19 cellular contexts compared by ENCODE assay signal in genomic region chr9:133978226-133979123, GRCh38. TPM values are rescaled to one million over a fixed set of nuclear protein-coding genes. Genes with fewer than 3 reads are reported as not detected.
DNase-seq lines count a peak whose midpoint lies in the region; ATAC-seq and TF ChIP-seq lines count a peak whose summit lies in the region.
"Had no signal": no experiment of that assay in that cellular context is flagged by ENCODE, and none has a peak within 500 bp of the region (broad histone marks: within the 10 kb centered on the region; RNA-seq: fewer than 3 reads in every experiment).

No MANE protein-coding gene starts in this region.

- H3K4me3 ChIP-seq in heart left ventricle, result peak overlapping the region in 9 of 12 donors; percentile 14 to 47 (median 33)
- peak overlapping the region; percentile 31 to 46 (median 38) for H3K4me3 ChIP-seq in esophagus muscularis mucosa
- no peak overlapping the region for H3K4me3 ChIP-seq in urinary bladder (ENCODE audit: low read depth, low read length)
- no peak overlapping the region for H3K4me3 ChIP-seq in BE2C (ENCODE audit: low read depth, low read length)
- H3K4me3 ChIP-seq: A549, K562, ovary had no signal

- TF ChIP-seq POLR2A in heart left ventricle (IDR thresholded peaks at IDR 0.05), result no peak
- TF ChIP-seq POLR2A in esophagus muscularis mucosa (IDR thresholded peaks at IDR 0.05; ENCODE audit: low read depth), result no peak

- DNase-seq in heart left ventricle, result no peak
- DNase-seq in Right ventricle myocardium superior, result no peak
- DNase-seq in esophagus muscularis mucosa (ENCODE audit: extremely low spot score), result no peak
- DNase-seq in nephron progenitor cell, result no peak
- DNase-seq in CD1c-positive myeloid dendritic cell (ENCODE audit: extremely low spot score), result no peak
- DNase-seq in NCI-H1930 (lab: John Stamatoyannopoulos, UW), result no peak
- no peak for DNase-seq in BE2C
- DNase-seq: activated CD8-positive, alpha-beta memory T cell treated with anti-CD3 and anti-CD28 coated beads for 24 hours; activated gamma-delta T cell; effector CD4-positive, alpha-beta T cell; HCEC 1CT; NCI-H1105 treated with DMSO at 0.1 percent for 48 hours; NCI-H345 had no signal

- no peak overlapping the region for H3K4me3 Mint-ChIP-seq in nephron progenitor cell
- H3K4me3 Mint-ChIP-seq: CD8-positive, alpha-beta memory T cell; mesothelial cell of epicardium had no signal

- peak overlapping the region; percentile 71 for H3K27ac Mint-ChIP-seq in nephron progenitor cell

- H3K4me1 Mint-ChIP-seq in nephron progenitor cell, result peaks cover 81% of the 10 kb centered on the region
- H3K4me1 Mint-ChIP-seq: CD8-positive, alpha-beta memory T cell had no signal

- ATAC-seq in heart left ventricle, result no peak
- ATAC-seq in Right ventricle myocardium superior (ENCODE audit: poor library complexity), result no peak
- ATAC-seq: A549, K562 had no signal

- no peaks in the 10 kb centered on the region for H3K36me3 Mint-ChIP-seq in nephron progenitor cell (ENCODE audit: low read depth)
- H3K36me3 Mint-ChIP-seq: CD8-positive, alpha-beta memory T cell; mesothelial cell of epicardium had no signal

- H3K27me3 ChIP-seq in heart left ventricle (no peaks in the 10 kb centered on the region), esophagus muscularis mucosa (no peaks in the 10 kb centered on the region), BE2C (no peaks in the 10 kb centered on the region)
- H3K27me3 ChIP-seq: ovary had no signal

- intact Hi-C loops in heart left ventricle (cut with DNase I), result no loop called here
- intact Hi-C loops in Right ventricle myocardium superior (cut with DNase I), result no loop called here
- intact Hi-C loops in esophagus muscularis mucosa (cut with DNase I), result no loop called here

- H3K4me1 ChIP-seq in heart left ventricle (peaks cover 5 to 27% (median 19%) of the 10 kb centered on the region in 12 donors), esophagus muscularis mucosa (peaks cover 26 to 45% (median 34%) of the 10 kb centered on the region in 4 donors), urinary bladder (ENCODE audit: insufficient read depth) (peaks cover 3% of the 10 kb centered on the region), BE2C (peaks cover 51% of the 10 kb centered on the region)

- TF ChIP-seq CTCF in heart left ventricle (IDR thresholded peaks at IDR 0.05), result no peak
- TF ChIP-seq CTCF in esophagus muscularis mucosa (IDR thresholded peaks at IDR 0.05), result no peak
- TF ChIP-seq CTCF in nephron progenitor cell (IDR thresholded peaks at IDR 0.05), result no peak
- TF ChIP-seq CTCF in BE2C (IDR thresholded peaks at IDR 0.05; ENCODE audit: low read depth, low read length), result no peak

- no peaks in the 10 kb centered on the region for H3K36me3 ChIP-seq in heart left ventricle
- H3K36me3 ChIP-seq in esophagus muscularis mucosa, result no peaks in the 10 kb centered on the region
- H3K36me3 ChIP-seq in urinary bladder (ENCODE audit: insufficient read depth), result no peaks in the 10 kb centered on the region
- H3K36me3 ChIP-seq in BE2C, result peaks cover 29% of the 10 kb centered on the region
- H3K36me3 ChIP-seq: ovary had no signal

- WGBS in heart left ventricle, 4 donors, result 79 to 96% (median 86%) methylated on average over 15 to 22 of the region's 22 CpGs
- WGBS in esophagus muscularis mucosa, result 79% methylated on average over 22 of the region's 22 CpGs
- 68% methylated on average over 22 of the region's 22 CpGs for WGBS in urinary bladder

- TF ChIP-seq EP300 in esophagus muscularis mucosa (IDR thresholded peaks at IDR 0.05), result no peak

- H3K9me3 Mint-ChIP-seq in nephron progenitor cell, result no peaks in the 10 kb centered on the region
- H3K9me3 Mint-ChIP-seq: CD8-positive, alpha-beta memory T cell; mesothelial cell of epicardium had no signal

- H3K27ac ChIP-seq in heart left ventricle (peak overlapping the region in 6 of 12 donors; percentile 34 to 70 (median 54)), esophagus muscularis mucosa (replicated peaks in 1 of 4) (peak overlapping the region in 1 of 4 donors; percentile 57), urinary bladder (ENCODE audit: low read depth) (peak overlapping the region; percentile 25)
- H3K27ac ChIP-seq: A549, ovary had no signal

- no peaks in the 10 kb centered on the region for H3K9me3 ChIP-seq in heart left ventricle
- H3K9me3 ChIP-seq in esophagus muscularis mucosa, result no peaks in the 10 kb centered on the region
- no peaks in the 10 kb centered on the region for H3K9me3 ChIP-seq in BE2C
- H3K9me3 ChIP-seq: A549, ovary had no signal

- no peaks in the 10 kb centered on the region for H3K27me3 Mint-ChIP-seq in nephron progenitor cell (ENCODE audit: low read depth, poor library complexity)

RNA-seq across cellular contexts. Expression of gene VAV2, which starts 13.6 kb away (rescaled TPM):
- total RNA-seq in heart left ventricle (1 to 10 TPM; 3.4 to 9.9 (median 5.3) TPM), Right ventricle myocardium superior (4.9 TPM), esophagus muscularis mucosa (10 to 100 TPM in 2 of 4 donors, 1 to 10 TPM in 2; 9.1 to 13.5 (median 10.1) TPM), urinary bladder (9.8 TPM)
- polyA plus RNA-seq in heart left ventricle (1 to 10 TPM; 3.3 to 6.5 TPM), urinary bladder (13.7 TPM)
- polyA plus RNA-seq in BE2C (2012; ENCODE audit: insufficient read depth, insufficient read length, low read depth), result 28.4 TPM

RNA-seq across cellular contexts. Expression of gene BRD3OS, which starts 46.8 kb away (rescaled TPM):
- total RNA-seq in heart left ventricle (10 to 100 TPM in 4 of 9 donors, 1 to 10 TPM in 5; 5.3 to 13.8 (median 9.3) TPM), Right ventricle myocardium superior (4.9 TPM), esophagus muscularis mucosa (10 to 100 TPM; 13.4 to 33.4 (median 21.7) TPM), urinary bladder (10.2 TPM)
- polyA plus RNA-seq in heart left ventricle (1 to 10 TPM; 1.8 to 8.9 TPM), urinary bladder (21.8 TPM)
- polyA plus RNA-seq in BE2C (2012; ENCODE audit: insufficient read depth, insufficient read length, low read depth), result 108 TPM

Comparison
In these comparisons a context has a peak if more than half of its experiments do, and no peak if none do; other contexts are left out.
1. H3K4me3 ChIP-seq: peak in heart left ventricle (9 of 12) and esophagus muscularis mucosa (4 of 4); none in urinary bladder (single experiment) and BE2C (single experiment).